ENCODE assay signal across 15 cellular contexts in genomic region chr18:50696929-50697328, GRCh38.
DNase-seq lines count a peak whose midpoint lies in the region; ATAC-seq lines count a peak whose summit lies in the region.
"Had no signal": no experiment of that assay in that cellular context is flagged by ENCODE, and none has a peak within 500 bp of the region (broad histone marks: within the 10 kb centered on the region; RNA-seq: fewer than 3 reads in every experiment).

No MANE protein-coding gene starts in this region.

- H3K36me3 Mint-ChIP-seq in natural killer cell treated with Interleukin-12 subunit alpha and Interleukin-12 subunit beta and Interleukin-15 and Interleukin-18, amount 100 ng/mL, for 72 hours: no peaks in the 10 kb centered on the region
- H3K36me3 Mint-ChIP-seq: naive thymus-derived CD4-positive, alpha-beta T cell had no signal

- H3K4me3 Mint-ChIP-seq in natural killer cell treated with Interleukin-12 subunit alpha and Interleukin-12 subunit beta and Interleukin-15 and Interleukin-18, amount 100 ng/mL, for 72 hours: no peak overlapping the region
- H3K4me3 Mint-ChIP-seq: activated CD8-positive, alpha-beta T cell treated with anti-CD3 and anti-CD28 coated beads for 36 hours; naive thymus-derived CD4-positive, alpha-beta T cell had no signal

- H3K27ac Mint-ChIP-seq in natural killer cell treated with Interleukin-12 subunit alpha and Interleukin-12 subunit beta and Interleukin-15 and Interleukin-18, amount 100 ng/mL, for 72 hours: no peak overlapping the region
- H3K27ac Mint-ChIP-seq: activated CD8-positive, alpha-beta T cell treated with anti-CD3 and anti-CD28 coated beads for 36 hours; naive thymus-derived CD4-positive, alpha-beta T cell had no signal

- ATAC-seq in GM19035 (IDR thresholded peaks at IDR 0.05; ENCODE audit: unreplicated experiment) (peak; percentile 62), HG02588 (IDR thresholded peaks at IDR 0.05; ENCODE audit: unreplicated experiment) (peak; percentile 68)
- ATAC-seq in natural killer cell treated with Interleukin-12 subunit alpha and Interleukin-12 subunit beta and Interleukin-15 and Interleukin-18, amount 100 ng/mL, for 72 hours: no peak
- ATAC-seq: activated CD8-positive, alpha-beta T cell treated with anti-CD3 and anti-CD28 coated beads for 36 hours; left lobe of liver; naive thymus-derived CD4-positive, alpha-beta T cell had no signal

- DNase-seq in COR-L47 (lab: John Stamatoyannopoulos, UW): peak; percentile 41
- peak; percentile 77 for DNase-seq in NCI-H1417 treated with DMSO at 0.1 percent for 48 hours (lab: John Stamatoyannopoulos, UW)
- DNase-seq in NCI-H226: no peak
- no peak for DNase-seq in activated T-cell treated with anti-CD3 and anti-CD28 coated beads, Interleukin-2, amount 50 U/mL, for 48 hours
- DNase-seq in natural killer cell treated with Interleukin-12 subunit alpha and Interleukin-12 subunit beta and Interleukin-15 and Interleukin-18, amount 100 ng/mL, for 72 hours (ENCODE audit: low spot score): no peak
- DNase-seq in SKM-1 treated with dmso at 0.1 percent for 144 hours (lab: John Stamatoyannopoulos, UW; ENCODE audit: unreplicated experiment): no peak
- DNase-seq: activated CD8-positive, alpha-beta T cell treated with anti-CD3 and anti-CD28 coated beads for 36 hours; hippocampal formation; Karpas-422; naive thymus-derived CD4-positive, alpha-beta T cell; NCI-H187 treated with DMSO at 0.1 percent for 48 hours; NK-92 treated with Interleukin-12 subunit alpha and Interleukin-12 subunit beta, amount 100 ng/mL, for 24 hours had no signal

- no peaks in the 10 kb centered on the region for H3K4me1 Mint-ChIP-seq in natural killer cell treated with Interleukin-12 subunit alpha and Interleukin-12 subunit beta and Interleukin-15 and Interleukin-18, amount 100 ng/mL, for 72 hours (ENCODE audit: low read depth in 2 of 2)
- H3K4me1 Mint-ChIP-seq: naive thymus-derived CD4-positive, alpha-beta T cell had no signal

- peaks cover 0 to 6% of the 10 kb centered on the region in 2 donors for H3K27me3 Mint-ChIP-seq in natural killer cell treated with Interleukin-12 subunit alpha and Interleukin-12 subunit beta and Interleukin-15 and Interleukin-18, amount 100 ng/mL, for 72 hours

- H3K9me3 Mint-ChIP-seq in natural killer cell treated with Interleukin-12 subunit alpha and Interleukin-12 subunit beta and Interleukin-15 and Interleukin-18, amount 100 ng/mL, for 72 hours: no peaks in the 10 kb centered on the region
- H3K9me3 Mint-ChIP-seq: activated CD8-positive, alpha-beta T cell treated with anti-CD3 and anti-CD28 coated beads for 36 hours; naive thymus-derived CD4-positive, alpha-beta T cell had no signal

Comparison
In these comparisons a context has a peak if more than half of its experiments do, and no peak if none do; other contexts are left out.
1. DNase-seq: peak in COR-L47 (single experiment) and NCI-H1417 treated with DMSO at 0.1 percent for 48 hours (single experiment); none in NCI-H226 (single experiment), activated T-cell treated with anti-CD3 and anti-CD28 coated beads, Interleukin-2, amount 50 U/mL, for 48 hours (0 of 2), natural killer cell treated with Interleukin-12 subunit alpha and Interleukin-12 subunit beta and Interleukin-15 and Interleukin-18, amount 100 ng/mL, for 72 hours (single experiment) and SKM-1 treated with dmso at 0.1 percent for 144 hours (single experiment).
2. ATAC-seq: peak in GM19035 (single experiment) and HG02588 (single experiment); none in natural killer cell treated with Interleukin-12 subunit alpha and Interleukin-12 subunit beta and Interleukin-15 and Interleukin-18, amount 100 ng/mL, for 72 hours (0 of 2).